Comparison of ENCODE assay signal across 8 cellular contexts in the genomic region with DNA sequence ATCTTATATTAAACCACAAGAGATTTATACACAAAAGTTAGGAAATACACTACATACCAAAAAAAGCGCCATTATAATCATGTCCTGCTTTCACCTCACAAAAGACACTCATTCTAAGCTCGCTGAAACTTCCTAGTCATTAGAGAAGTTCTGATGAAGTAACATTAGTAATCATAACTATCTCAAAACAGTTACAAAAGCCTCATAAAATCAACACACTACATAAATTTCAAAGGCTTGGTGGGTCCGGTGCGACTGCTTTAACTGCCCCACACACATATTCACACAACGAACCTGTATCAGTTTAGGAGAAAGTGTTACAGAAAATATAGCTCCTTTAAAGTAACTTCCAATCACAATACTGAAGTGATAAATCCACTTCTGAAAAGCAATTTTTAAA. TPM values are rescaled to one million over a fixed set of nuclear protein-coding genes. Genes with fewer than 3 reads are reported as not detected.
A peak's percentile ranks its signal among the peaks of the same experiment; 100 is the strongest.
DNase-seq lines count a peak whose midpoint lies in the region; ATAC-seq and TF ChIP-seq lines count a peak whose summit lies in the region.

No MANE protein-coding gene starts in this region.

- no peaks in the 10 kb centered on the region for H3K27me3 ChIP-seq in CD8-positive, alpha-beta T cell (ENCODE audit: insufficient read depth, low read length)

- peak overlapping the region; percentile 92 for H3K27ac Mint-ChIP-seq in CD8-positive, alpha-beta T cell
- H3K27ac Mint-ChIP-seq in type B pancreatic cell = peak overlapping the region; percentile 88

- H3K4me1 Mint-ChIP-seq in CD8-positive, alpha-beta T cell (ENCODE audit: low read depth) = peaks cover 60% of the 10 kb centered on the region
- H3K4me1 Mint-ChIP-seq in type B pancreatic cell (ENCODE audit: unreplicated experiment) = peaks cover 32% of the 10 kb centered on the region

- H3K9me3 ChIP-seq in CD8-positive, alpha-beta T cell (ENCODE audit: low read length) = no peaks in the 10 kb centered on the region

- intact Hi-C loops in CD8-positive, alpha-beta T cell (cut with DNase I, micrococcal nuclease) = loop anchor here (2.0 to 10.0 kb wide), 5 partner anchors 17 to 871 kb away; a partner anchor contains a TSS
- intact Hi-C loops in lower leg skin (cut with DNase I; ENCODE audit: low total_unique reads) = no loop called here

- WGBS in lower leg skin, 2 donors = 3 to 7% methylated on average over 5 of the region's 5 CpGs

- H3K27ac ChIP-seq in CD8-positive, alpha-beta T cell (ENCODE audit: low read depth, low read length) = peak overlapping the region; percentile 95

- peaks cover 21% of the 10 kb centered on the region for H3K4me1 ChIP-seq in CD8-positive, alpha-beta T cell (ENCODE audit: insufficient read depth, low read length)

- H3K36me3 Mint-ChIP-seq in CD8-positive, alpha-beta T cell = peaks cover 17% of the 10 kb centered on the region
- peaks cover 9% of the 10 kb centered on the region for H3K36me3 Mint-ChIP-seq in type B pancreatic cell

- POLR2A ChIA-PET in CD8-positive, alpha-beta T cell (lab: Charles Lee) = interaction anchor here (0.7 to 3.1 kb wide), 7 partner anchors 8 to 870 kb away, joined by 3 to 18 read pairs (median 4); a partner anchor contains a TSS

- H3K4me3 Mint-ChIP-seq in CD8-positive, alpha-beta T cell = peak overlapping the region; percentile 89
- peak overlapping the region; percentile 97 for H3K4me3 Mint-ChIP-seq in type B pancreatic cell

- H3K36me3 ChIP-seq in CD8-positive, alpha-beta T cell (ENCODE audit: insufficient read depth, low read length) = no peaks in the 10 kb centered on the region

- ATAC-seq in CD8-positive, alpha-beta T cell = no peak
- no peak for ATAC-seq in HG02973 (IDR thresholded peaks at IDR 0.05; ENCODE audit: unreplicated experiment)

- peak overlapping the region; percentile 89 for H3K4me3 ChIP-seq in CD8-positive, alpha-beta T cell (ENCODE audit: low read depth, low read length)
- peak overlapping the region; percentile 12 for H3K4me3 ChIP-seq in lower leg skin (ENCODE audit: low read depth, poor library complexity, severe bottlenecking)

- TF ChIP-seq CTCF in CD8-positive, alpha-beta T cell (IDR thresholded peaks at IDR 0.05) = no peak
- TF ChIP-seq CTCF in lower leg skin (IDR thresholded peaks at IDR 0.05) (no peak), type B pancreatic cell (conservative IDR thresholded peaks at IDR 0.05) (no peak)

- H3K27me3 Mint-ChIP-seq in CD8-positive, alpha-beta T cell (ENCODE audit: low read depth) = no peaks in the 10 kb centered on the region
- peaks cover 4% of the 10 kb centered on the region for H3K27me3 Mint-ChIP-seq in type B pancreatic cell

- CTCF ChIA-PET in CD8-positive, alpha-beta T cell (lab: Charles Lee) = no interaction called here

- DNase-seq in CD8-positive, alpha-beta T cell = no peak
- DNase-seq in Kasumi-1 (lab: John Stamatoyannopoulos, UW) = peak; percentile 43 to 57
- peak; percentile 38 for DNase-seq in astrocyte of the hippocampus (ENCODE audit: low read depth, low spot score)
- no peak for DNase-seq in lower leg skin (ENCODE audit: low spot score in 2 of 2)
- no peak for DNase-seq in type B pancreatic cell (ENCODE audit: extremely low spot score, unreplicated experiment)
- no peak for DNase-seq in C1 segment of cervical spinal cord (lab: John Stamatoyannopoulos, UW)
- no peak for DNase-seq in cerebellum (ENCODE audit: low spot score)

- H3K9me3 Mint-ChIP-seq in CD8-positive, alpha-beta T cell = no peaks in the 10 kb centered on the region
- H3K9me3 Mint-ChIP-seq in type B pancreatic cell = no peaks in the 10 kb centered on the region

- TF ChIP-seq POLR2A in lower leg skin (IDR thresholded peaks at IDR 0.05) = no peak

RNA-seq across cellular contexts. Expression of a gene that starts 1.9 kb away (rescaled TPM):
- total RNA-seq in CD8-positive, alpha-beta T cell = 10 to 100 TPM; 32.3 to 32.6 TPM
- total RNA-seq in lower leg skin (10 to 100 TPM; 21.3 to 23.9 (median 22.4) TPM), type B pancreatic cell (ENCODE audit: low replicate concordance) (35.6 and 44.6 TPM in 2 replicates), cerebellum (82.7 TPM)

Comparison
In these comparisons a context has a peak if more than half of its experiments do, and no peak if none do; other contexts are left out.
1. DNase-seq: peak in Kasumi-1 (2 of 2) and astrocyte of the hippocampus (single experiment); none in CD8-positive, alpha-beta T cell (0 of 7), lower leg skin (0 of 2), type B pancreatic cell (single experiment), C1 segment of cervical spinal cord (0 of 14) and cerebellum (single experiment).